12 cellular contexts compared by ENCODE assay signal in the genomic region with DNA sequence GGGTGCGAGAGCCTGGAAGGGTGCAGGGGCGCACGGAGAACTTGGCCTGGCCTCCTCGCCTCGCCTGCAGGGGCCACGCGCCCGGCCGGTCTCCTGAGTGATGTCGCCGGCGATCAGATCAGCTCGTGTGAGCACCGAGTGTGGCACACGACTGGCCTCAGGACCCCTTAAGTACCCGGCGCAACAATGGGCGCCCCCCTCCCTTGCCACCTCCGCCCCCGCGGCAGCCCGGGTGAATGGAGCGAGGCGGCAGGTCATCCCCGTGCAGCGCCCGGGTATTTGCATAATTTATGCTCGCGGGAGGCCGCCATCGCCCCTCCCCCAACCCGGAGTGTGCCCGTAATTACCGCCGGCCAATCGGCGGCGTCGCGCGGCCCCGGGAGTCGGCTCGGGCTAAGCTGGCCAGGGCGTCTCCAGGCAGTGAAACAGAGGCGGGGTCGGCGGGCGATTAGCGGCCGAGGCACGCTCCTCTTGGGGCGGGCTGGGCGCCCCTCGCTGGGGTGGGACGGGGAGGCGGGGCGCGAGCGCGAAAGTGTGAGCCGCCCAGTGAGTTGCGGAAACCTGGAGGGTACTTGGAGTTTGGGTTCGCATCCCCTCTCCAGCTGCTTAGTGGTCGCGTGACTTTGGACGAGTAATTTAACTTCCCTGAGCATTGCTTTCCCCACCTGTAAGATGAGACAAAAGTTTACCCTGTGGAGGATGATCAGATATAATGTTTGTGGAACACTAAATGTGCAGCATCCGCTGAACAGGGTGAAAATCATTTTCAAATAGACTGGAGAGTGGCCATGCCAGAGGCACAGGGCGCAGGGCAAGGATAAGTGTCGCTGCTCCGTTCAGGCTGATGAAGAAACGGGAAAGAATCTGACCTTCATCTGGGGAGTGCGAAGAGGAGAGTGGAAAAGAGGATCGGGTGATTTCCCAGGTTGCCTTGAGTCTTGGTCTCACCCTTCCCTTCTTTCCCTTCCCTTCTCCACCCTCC. TPM values are rescaled to one million over a fixed set of nuclear protein-coding genes. Genes with fewer than 3 reads are reported as not detected.
DNase-seq lines count a peak whose midpoint lies in the region; TF ChIP-seq lines count a peak whose summit lies in the region.
"Had no signal": no experiment of that assay in that cellular context is flagged by ENCODE, and none has a peak within 500 bp of the region (broad histone marks: within the 10 kb centered on the region; RNA-seq: fewer than 3 reads in every experiment).

A gene with protein sequence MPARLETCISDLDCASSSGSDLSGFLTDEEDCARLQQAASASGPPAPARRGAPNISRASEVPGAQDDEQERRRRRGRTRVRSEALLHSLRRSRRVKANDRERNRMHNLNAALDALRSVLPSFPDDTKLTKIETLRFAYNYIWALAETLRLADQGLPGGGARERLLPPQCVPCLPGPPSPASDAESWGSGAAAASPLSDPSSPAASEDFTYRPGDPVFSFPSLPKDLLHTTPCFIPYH (minus strand): TSS at position 145 of the 982 bp plus-strand sequence. CDS start 274 bp downstream, outside the sequence.

- H3K27me3 ChIP-seq in Caco-2 (replicated peaks; ENCODE audit: control insufficient read depth, insufficient read depth, low read length), result no peaks in the 10 kb centered on the region; the same call in 1 of the 2 replicates
- H3K27me3 ChIP-seq in MG63, result peaks cover 31% of the 10 kb centered on the region
- peaks cover 33% of the 10 kb centered on the region for H3K27me3 ChIP-seq in thyroid gland

- CTCF ChIA-PET in Caco-2 (lab: Charles Lee), result interaction anchor here (1.0 to 1.2 kb wide), 2 partner anchors 18 to 74 kb away, joined by 4 to 5 read pairs; no protein-coding TSS in a partner anchor
- CTCF ChIA-PET in OCI-LY7 (lab: Charles Lee; ENCODE audit: unreplicated experiment), result no interaction called here

- WGBS in thyroid gland, 2 donors, result 5 to 7% methylated on average over 29 to 39 of the region's 74 CpGs

- H3K27me3 Mint-ChIP-seq in Caco-2 (ENCODE audit: insufficient read depth, unreplicated experiment) (peaks cover 22% of the 10 kb centered on the region), nephron (ENCODE audit: low read depth) (peaks cover 100% of the 10 kb centered on the region)

- BruUV-seq in Caco-2 (replicated peaks; lab: Mats Ljungman, UMichigan) (no TSS peak), OCI-LY7 (replicated peaks; lab: Mats Ljungman, UMichigan) (no TSS peak)

- H3K9me3 ChIP-seq in Caco-2 (no peaks in the 10 kb centered on the region; the same call in 1 of the 2 replicates), MG63 (no peaks in the 10 kb centered on the region; the same call in 1 of the 2 replicates), thyroid gland (no peaks in the 10 kb centered on the region), OCI-LY7 (ENCODE audit: low read length) (no peaks in the 10 kb centered on the region)
- H3K9me3 ChIP-seq: thoracic aorta had no signal

- peak within 1 kb of the TSS; percentile 55 for H3K4me3 Mint-ChIP-seq in Caco-2 (ENCODE audit: unreplicated experiment)
- H3K4me3 Mint-ChIP-seq in nephron, result peak within 1 kb of the TSS; percentile 17 to 63 (median 29)

- H4K20me1 ChIP-seq in OCI-LY7 (ENCODE audit: insufficient read depth, low read length), result no peaks in the 10 kb centered on the region

- TF ChIP-seq POLR2A in thyroid gland (IDR thresholded peaks at IDR 0.05), result no peak

- H3K36me3 ChIP-seq in Caco-2 (ENCODE audit: control insufficient read depth, insufficient read depth, low read length), result no peaks in the 10 kb centered on the region
- H3K36me3 ChIP-seq in MG63, result no peaks in the 10 kb centered on the region
- no peaks in the 10 kb centered on the region for H3K36me3 ChIP-seq in thyroid gland
- no peaks in the 10 kb centered on the region for H3K36me3 ChIP-seq in OCI-LY7 (ENCODE audit: insufficient read depth, low read length)
- H3K36me3 ChIP-seq: thoracic aorta had no signal

- H3K36me3 Mint-ChIP-seq in Caco-2 (ENCODE audit: insufficient read depth, unreplicated experiment) (no peaks in the 10 kb centered on the region), nephron (ENCODE audit: low read depth) (no peaks in the 10 kb centered on the region)

- H3K27ac ChIP-seq in thyroid gland (no peak within 1 kb of the TSS), OCI-LY7 (ENCODE audit: low read depth, low read length, poor library complexity, severe bottlenecking) (no peak within 1 kb of the TSS)
- H3K27ac ChIP-seq: skin epidermis, thoracic aorta had no signal

- POLR2A ChIA-PET in Caco-2 (lab: Charles Lee) (no interaction called here), OCI-LY7 (lab: Charles Lee) (no interaction called here)

- no peaks in the 10 kb centered on the region for H3K4me1 ChIP-seq in Caco-2
- peaks cover 0 to 14% of the 10 kb centered on the region in 2 donors for H3K4me1 ChIP-seq in thyroid gland
- no peaks in the 10 kb centered on the region for H3K4me1 ChIP-seq in OCI-LY7 (ENCODE audit: insufficient read depth, low read length, poor library complexity, severe bottlenecking)

- H3K27ac Mint-ChIP-seq in Caco-2 (ENCODE audit: unreplicated experiment) (no peak within 1 kb of the TSS), nephron (no peak within 1 kb of the TSS)

- no peaks in the 10 kb centered on the region for H3K9me2 ChIP-seq in OCI-LY7 (ENCODE audit: insufficient read depth, low read length)

- intact Hi-C loops in Caco-2 (cut with micrococcal nuclease; ENCODE audit: unreplicated experiment), result no loop called here
- intact Hi-C loops in thyroid gland (cut with DNase I), result no loop called here
- intact Hi-C loops in OCI-LY7 (cut with micrococcal nuclease; ENCODE audit: unreplicated experiment), result loop anchor here (5.0 kb wide), 1 partner anchor 59 kb away; no protein-coding TSS in a partner anchor

- H2AFZ ChIP-seq in OCI-LY7 (ENCODE audit: low read length), result no peak within 1 kb of the TSS

- H3K79me2 ChIP-seq in OCI-LY7 (ENCODE audit: insufficient read depth, low read depth, low read length), result no peaks in the 10 kb centered on the region

- no peaks in the 10 kb centered on the region for H3K4me1 Mint-ChIP-seq in Caco-2 (ENCODE audit: low read depth, unreplicated experiment)
- H3K4me1 Mint-ChIP-seq in nephron, result peaks cover 12% of the 10 kb centered on the region

- no peak for TF ChIP-seq CTCF in Caco-2 (IDR thresholded peaks at IDR 0.05; ENCODE audit: insufficient read depth in 1 of 2, low read depth in 1 of 2, low read length in 1 of 2, severe bottlenecking in 1 of 2, unreplicated experiment in 1 of 2)
- no peak for TF ChIP-seq CTCF in nephron (IDR thresholded peaks at IDR 0.05; ENCODE audit: unreplicated experiment in 3 of 3)
- no peak for TF ChIP-seq CTCF in thyroid gland (IDR thresholded peaks at IDR 0.05)
- no peak for TF ChIP-seq CTCF in OCI-LY7 (conservative IDR thresholded peaks at IDR 0.05; ENCODE audit: low read length)
- no peak for TF ChIP-seq CTCF in GM10266 (IDR thresholded peaks at IDR 0.05; ENCODE audit: control insufficient read depth, insufficient read depth, low read depth, missing control alignments)

- H3K4me3 ChIP-seq in Caco-2 (ENCODE audit: low read depth, low read length) (peak within 1 kb of the TSS; percentile 17; the same call in 1 of the 2 replicates), MG63 (peak within 1 kb of the TSS; percentile 22), thyroid gland (replicated peaks in 1 of 3) (no peak within 1 kb of the TSS), OCI-LY7 (ENCODE audit: low read depth, low read length, poor library complexity, severe bottlenecking) (no peak within 1 kb of the TSS)
- H3K4me3 ChIP-seq: thoracic aorta had no signal

- peaks cover 1% of the 10 kb centered on the region for H3K9me3 Mint-ChIP-seq in Caco-2 (ENCODE audit: unreplicated experiment)
- H3K9me3 Mint-ChIP-seq in nephron, result peaks cover 14% of the 10 kb centered on the region

- DNase-seq in Caco-2, result peak in 1 of 2 experiments; percentile 52
- DNase-seq in MG63, result no peak
- DNase-seq in astrocyte of the hippocampus (ENCODE audit: low read depth, low spot score), result peak; percentile 29
- DNase-seq in thyroid gland, result no peak
- DNase-seq in OCI-LY7 (ENCODE audit: low spot score), result no peak
- DNase-seq in GM10266 (ENCODE audit: extremely low spot score), result no peak
- no peak for DNase-seq in T1000 (lab: John Stamatoyannopoulos, UW)

- no peak within 1 kb of the TSS for H3K4me2 ChIP-seq in OCI-LY7 (ENCODE audit: low read length)

RNA-seq across cellular contexts. Expression of the gene that starts here (rescaled TPM):
- not detected in 2 replicates for total RNA-seq in Caco-2 (2022)
- total RNA-seq in MG63 (2014; rRNA removed; shearing (Covaris generic); ENCODE audit: low replicate concordance), result not detected in 2 replicates
- not detected for total RNA-seq in thyroid gland
- not detected in 2 replicates for total RNA-seq in OCI-LY7 (2014; rRNA removed; shearing (Covaris generic))
- not detected in 2 replicates for total RNA-seq in OCI-LY7 (2022)
- total RNA-seq: bronchial epithelial cell, NCI-H460, thoracic aorta had no signal

Comparison
In these comparisons a context has a peak if more than half of its experiments do, and no peak if none do; other contexts are left out.
1. H3K4me3 ChIP-seq: peak in Caco-2 (single experiment) and MG63 (single experiment); none in thyroid gland (0 of 3) and OCI-LY7 (single experiment).